8 cellular contexts compared by ENCODE assay signal in genomic region chr9:133040892-133041479, GRCh38. TPM values are rescaled to one million over a fixed set of nuclear protein-coding genes. Genes with fewer than 3 reads are reported as not detected.
DNase-seq lines count a peak whose midpoint lies in the region; TF ChIP-seq lines count a peak whose summit lies in the region.
"Not testable (repeated sequence)": the region's sequence is repeated elsewhere in the genome, so short reads cannot be mapped to it uniquely, and the experiment has no call there.

No MANE protein-coding gene starts in this region.

- CTCF ChIA-PET in RWPE1 (lab: Yijun Ruan, JAX): interaction anchor here (0.6 to 2.5 kb wide), 8 partner anchors 10 to 1852 kb away, joined by 3 to 13 read pairs (median 4); partner anchors contain the start of gene GTF3C5

- TF ChIP-seq CTCF in Loucy (conservative IDR thresholded peaks at IDR 0.05; ENCODE audit: low read length) (peak; percentile 64), RWPE1 (conservative IDR thresholded peaks at IDR 0.05; ENCODE audit: low read depth) (peak; percentile 92), prostate gland (IDR thresholded peaks at IDR 0.05) (peak in 3 of 4 experiments; percentile 26 to 66 (median 61)), uterus (IDR thresholded peaks at IDR 0.05) (peak in 1 of 4 experiments; percentile 32)

- not testable (repeated sequence) for H3K9me3 ChIP-seq in Loucy (ENCODE audit: insufficient read depth, low read depth, low read length); prostate gland; uterus

- not testable (repeated sequence) for H3K27me3 ChIP-seq in Loucy (ENCODE audit: insufficient read depth, low read length, poor library complexity, severe bottlenecking); prostate gland (replicated peaks; ENCODE audit: insufficient read depth); uterus

- not testable (repeated sequence) for H3K4me3 ChIP-seq in Loucy (ENCODE audit: low read length, poor library complexity, severe bottlenecking); prostate gland; uterus

- WGBS in prostate gland: 92% methylated on average over 12 of the region's 12 CpGs

- not testable (repeated sequence) for H3K9ac ChIP-seq in Loucy (ENCODE audit: low read depth, low read length, poor library complexity, severe bottlenecking)

- POLR2A ChIA-PET in RWPE1 (lab: Yijun Ruan, JAX; ENCODE audit: low non-redundant PET): interaction anchor here (0.7 kb wide), 1 partner anchor 90 kb away, joined by 4 read pairs; no protein-coding TSS in a partner anchor

- intact Hi-C loops in prostate gland (cut with DNase I): loop anchor here (5.0 kb wide), 1 partner anchor 106 kb away; no protein-coding TSS in a partner anchor
- intact Hi-C loops in uterus (cut with DNase I; ENCODE audit: low total_unique reads): not testable (repeated sequence)

- H2AFZ ChIP-seq in Loucy (ENCODE audit: low read length): not testable (repeated sequence)

- not testable (repeated sequence) for H3K4me1 ChIP-seq in Loucy (ENCODE audit: insufficient read depth, low read length, poor library complexity, severe bottlenecking); prostate gland (replicated peaks); uterus

- H3K79me2 ChIP-seq in Loucy (ENCODE audit: insufficient read depth, low read length): peaks cover 57% of the 10 kb centered on the region

- H3K27ac ChIP-seq in RWPE1, prostate gland, uterus: not testable (repeated sequence)

- not testable (repeated sequence) for H3K9me2 ChIP-seq in Loucy (replicated peaks; ENCODE audit: low read depth, low read length)

- TF ChIP-seq POLR2A in prostate gland (IDR thresholded peaks at IDR 0.05); uterus (IDR thresholded peaks at IDR 0.05): not testable (repeated sequence)

- DNase-seq in EH (ENCODE audit: low read depth): peak; percentile 62
- DNase-seq in RWPE1 (ENCODE audit: low spot score): not testable (repeated sequence)
- peak; percentile 53 for DNase-seq in activated T-cell treated with anti-CD3 and anti-CD28 coated beads, Interleukin-2, amount 50 U/mL, for 1 hour
- peak; percentile 11 for DNase-seq in effector CD8-positive, alpha-beta T cell (lab: John Stamatoyannopoulos, UW)
- peak; percentile 53 for DNase-seq in iris pigment epithelial cell (ENCODE audit: low read depth)
- peak; percentile 29 for DNase-seq in prostate gland (ENCODE audit: low spot score)
- peak; percentile 33 to 38 for DNase-seq in uterus

- not testable (repeated sequence) for H3K4me2 ChIP-seq in Loucy (ENCODE audit: low read depth, low read length, poor library complexity, severe bottlenecking)

- H3F3A ChIP-seq in Loucy (ENCODE audit: low read depth): not testable (repeated sequence)

- H3K36me3 ChIP-seq in Loucy (ENCODE audit: insufficient read depth, low read length): peaks cover 49% of the 10 kb centered on the region; the same call in 1 of the 2 replicates
- not testable (repeated sequence) for H3K36me3 ChIP-seq in prostate gland, uterus

- peaks cover 32% of the 10 kb centered on the region for H4K20me1 ChIP-seq in Loucy (ENCODE audit: insufficient read depth, low read length, poor library complexity, severe bottlenecking)

RNA-seq across cellular contexts. Expression of gene GTF3C5, which starts 10.2 kb away (rescaled TPM):
- total RNA-seq in prostate gland (10 to 100 TPM; 63.1 to 97.2 TPM), uterus (10 to 100 TPM; 26.6 to 52.8 (median 37.1) TPM)

RNA-seq across cellular contexts. Expression of gene CEL, which starts 20.8 kb away (rescaled TPM):
- total RNA-seq in prostate gland (1 to 10 TPM; 1.7 to 2.8 TPM), uterus (1 to 10 TPM in 1 of 4 donors, under 1 TPM in 2, not detected in 1; 0.26 to 1.4 (median 0.62) TPM)
